17 cellular contexts compared by ENCODE assay signal in genomic region chr20:51189814-51190782, GRCh38.
DNase-seq lines count a peak whose midpoint lies in the region; ATAC-seq, FAIRE-seq and TF ChIP-seq lines count a peak whose summit lies in the region.
"Had no signal": no experiment of that assay in that cellular context is flagged by ENCODE, and none has a peak within 500 bp of the region (broad histone marks: within the 10 kb centered on the region; RNA-seq: fewer than 3 reads in every experiment).

No MANE protein-coding gene starts in this region.

- H3K4me2 ChIP-seq in neural progenitor cell: no peak overlapping the region
- H3K4me2 ChIP-seq: BLaER1 had no signal

- peaks cover 12% of the 10 kb centered on the region for H3K27me3 Mint-ChIP-seq in neural progenitor cell (ENCODE audit: insufficient read depth, low read depth)

- H3K27ac ChIP-seq in foreskin keratinocyte (no peak overlapping the region), neural progenitor cell (no peak overlapping the region)
- H3K27ac ChIP-seq: BLaER1, SK-N-MC had no signal

- H3K27me3 ChIP-seq in foreskin keratinocyte: no peaks in the 10 kb centered on the region
- H3K27me3 ChIP-seq in neural progenitor cell: no peaks in the 10 kb centered on the region
- H3K27me3 ChIP-seq: BLaER1 had no signal

- no peaks in the 10 kb centered on the region for H4K20me1 ChIP-seq in neural progenitor cell (ENCODE audit: low read depth)
- H4K20me1 ChIP-seq: BLaER1 had no signal

- no peaks in the 10 kb centered on the region for H3F3A ChIP-seq in neural progenitor cell (ENCODE audit: low read depth)

- no peaks in the 10 kb centered on the region for H3K36me3 Mint-ChIP-seq in neural progenitor cell
- H3K36me3 Mint-ChIP-seq: CD8-positive, alpha-beta memory T cell had no signal

- H3K9me3 ChIP-seq in neural progenitor cell (ENCODE audit: low read depth): no peaks in the 10 kb centered on the region

- intact Hi-C loops in cardiac septum (cut with DNase I): no loop called here

- DNase-seq in EH (ENCODE audit: low read depth): peak; percentile 19
- DNase-seq in HTR-8/SVneo (ENCODE audit: insufficient read length, low spot score): no peak
- no peak for DNase-seq in foreskin keratinocyte
- DNase-seq in neural progenitor cell (ENCODE audit: low spot score): no peak
- no peak for DNase-seq in NCI-H1436 treated with DMSO at 0.1 percent for 48 hours (lab: John Stamatoyannopoulos, UW)
- no peak for DNase-seq in cardiac septum (ENCODE audit: low spot score)
- no peak for DNase-seq in globus pallidus (ENCODE audit: low spot score)
- DNase-seq: CD8-positive, alpha-beta memory T cell; DMS 273 treated with DMSO at 0.1 percent for 48 hours; EL; GOT3; HFFc6; NCI-H1436; NCI-H2081 treated with DMSO at 0.1 percent for 48 hours; PC-3 had no signal

- no peak overlapping the region for H2AFZ ChIP-seq in neural progenitor cell (replicated peaks)

- H3K4me1 ChIP-seq in foreskin keratinocyte (peaks cover 7% of the 10 kb centered on the region), neural progenitor cell (no peaks in the 10 kb centered on the region)
- H3K4me1 ChIP-seq: BLaER1 had no signal

- H3K4me3 ChIP-seq in neural progenitor cell: no peak overlapping the region
- H3K4me3 ChIP-seq: BLaER1, SK-N-MC had no signal

- no peaks in the 10 kb centered on the region for H3K36me3 ChIP-seq in neural progenitor cell
- H3K36me3 ChIP-seq: BLaER1 had no signal

- peak; percentile 38 for ATAC-seq in foreskin keratinocyte
- ATAC-seq: PC-3 had no signal

- no peaks in the 10 kb centered on the region for H3K9me3 Mint-ChIP-seq in neural progenitor cell
- H3K9me3 Mint-ChIP-seq: CD8-positive, alpha-beta memory T cell had no signal

- H3K9ac ChIP-seq in neural progenitor cell: no peak overlapping the region
- H3K9ac ChIP-seq: BLaER1 had no signal

- no peaks in the 10 kb centered on the region for H3K79me2 ChIP-seq in neural progenitor cell (ENCODE audit: low read depth)

- peaks cover 29% of the 10 kb centered on the region for H3K4me1 Mint-ChIP-seq in neural progenitor cell
- H3K4me1 Mint-ChIP-seq: CD8-positive, alpha-beta memory T cell had no signal

- peak; percentile 71 for FAIRE-seq in HTR-8/SVneo (lab: Jason Lieb, UNC)

- peak overlapping the region; percentile 62 for H3K27ac Mint-ChIP-seq in neural progenitor cell
- H3K27ac Mint-ChIP-seq: CD8-positive, alpha-beta memory T cell; HFFc6 had no signal

- TF ChIP-seq CTCF in foreskin keratinocyte (conservative IDR thresholded peaks at IDR 0.05): no peak
- TF ChIP-seq CTCF in neural progenitor cell (IDR thresholded peaks at IDR 0.05): no peak

- H3K4me3 Mint-ChIP-seq in neural progenitor cell: no peak overlapping the region
- H3K4me3 Mint-ChIP-seq: CD8-positive, alpha-beta memory T cell; HFFc6 had no signal
